In the genomic region with DNA sequence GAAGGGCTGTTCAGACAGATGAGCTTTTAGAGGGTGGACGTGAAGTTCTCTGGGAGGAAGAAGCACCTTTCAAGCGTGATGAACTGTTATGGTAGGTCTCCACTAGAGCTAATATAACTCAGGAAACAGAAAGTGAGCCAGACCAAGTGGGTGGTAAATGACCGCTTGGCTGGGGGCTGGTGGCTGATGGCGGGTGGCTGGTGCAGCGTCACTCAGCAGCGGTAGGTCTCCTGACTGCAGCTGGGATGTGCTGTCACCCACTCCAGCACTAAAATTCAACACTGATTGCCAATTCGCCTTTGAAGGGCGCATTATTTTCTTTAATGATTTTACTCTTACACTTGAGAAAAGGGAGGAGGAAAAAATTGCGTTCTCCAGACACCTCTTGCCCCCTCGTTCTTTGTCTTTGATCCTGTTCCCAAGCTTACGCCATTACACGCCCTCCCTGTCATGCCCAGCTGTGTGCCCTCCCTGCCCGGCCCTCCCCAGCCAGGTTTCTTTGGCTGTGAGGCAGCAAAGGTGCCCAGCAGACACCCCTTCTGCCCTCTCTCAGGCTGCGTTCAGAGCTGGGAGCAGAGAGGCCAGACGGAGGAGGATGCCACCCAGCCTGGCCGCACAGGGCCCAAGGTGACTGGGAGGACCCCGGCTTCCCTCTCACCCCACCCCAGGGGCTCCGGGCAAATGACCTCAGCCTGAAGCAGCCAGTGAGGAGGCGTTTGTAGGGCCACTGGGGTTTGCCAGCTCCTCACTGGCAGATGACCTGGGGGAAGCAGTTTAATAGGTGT, we compare ENCODE assay signal across 2 cellular contexts.
TF ChIP-seq lines count a peak whose summit lies in the region.

No MANE protein-coding gene starts in this region.

TF ChIP-seq in A549, 52 proteins besides CTCF, POLR2A, EP300 and RAD21:
- TF ChIP-seq, protein P1, sequence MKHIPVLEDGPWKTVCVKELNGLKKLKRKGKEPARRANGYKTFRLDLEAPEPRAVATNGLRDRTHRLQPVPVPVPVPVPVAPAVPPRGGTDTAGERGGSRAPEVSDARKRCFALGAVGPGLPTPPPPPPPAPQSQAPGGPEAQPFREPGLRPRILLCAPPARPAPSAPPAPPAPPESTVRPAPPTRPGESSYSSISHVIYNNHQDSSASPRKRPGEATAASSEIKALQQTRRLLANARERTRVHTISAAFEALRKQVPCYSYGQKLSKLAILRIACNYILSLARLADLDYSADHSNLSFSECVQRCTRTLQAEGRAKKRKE (CRISPR knock-in tag; IDR thresholded peaks at IDR 0.05; ENCODE audit: low read depth): no peak
- TF ChIP-seq SREBF2 (IDR thresholded peaks at IDR 0.05) (no peak), RNF2 (IDR thresholded peaks at IDR 0.05; ENCODE audit: borderline replicate concordance, low read depth) (no peak), JUN (IDR thresholded peaks at IDR 0.05) (no peak), SMC3 (IDR thresholded peaks at IDR 0.05) (no peak), HOXA7 (CRISPR knock-in tag; IDR thresholded peaks at IDR 0.05) (no peak), EHMT2 (IDR thresholded peaks at IDR 0.05; ENCODE audit: low read depth) (no peak), CHD4 (IDR thresholded peaks at IDR 0.05; ENCODE audit: borderline replicate concordance) (no peak)
TF ChIP-seq in A549: peak in this region for 0.

TF ChIP-seq in K562, 482 proteins besides CTCF, POLR2A, EP300 and RAD21:
- TF ChIP-seq SRSF7 (optimal IDR thresholded peaks at IDR 0.05; ENCODE audit: low read depth, low read length) (no peak), ZNF232 (CRISPR knock-in tag; IDR thresholded peaks at IDR 0.05) (no peak), ZNF584 (CRISPR knock-in tag; IDR thresholded peaks at IDR 0.05; ENCODE audit: low read depth) (no peak), JUND (IDR thresholded peaks at IDR 0.05; ENCODE audit: borderline replicate concordance, low read depth, low read length) (no peak), JUND (tag; IDR thresholded peaks at IDR 0.05; ENCODE audit: borderline replicate concordance, low read depth, low read length) (no peak), SREBF2 (CRISPR knock-in tag; IDR thresholded peaks at IDR 0.05) (no peak), GTF2F1 (IDR thresholded peaks at IDR 0.05; ENCODE audit: low read depth, low read length) (no peak)
- TF ChIP-seq, protein P2, sequence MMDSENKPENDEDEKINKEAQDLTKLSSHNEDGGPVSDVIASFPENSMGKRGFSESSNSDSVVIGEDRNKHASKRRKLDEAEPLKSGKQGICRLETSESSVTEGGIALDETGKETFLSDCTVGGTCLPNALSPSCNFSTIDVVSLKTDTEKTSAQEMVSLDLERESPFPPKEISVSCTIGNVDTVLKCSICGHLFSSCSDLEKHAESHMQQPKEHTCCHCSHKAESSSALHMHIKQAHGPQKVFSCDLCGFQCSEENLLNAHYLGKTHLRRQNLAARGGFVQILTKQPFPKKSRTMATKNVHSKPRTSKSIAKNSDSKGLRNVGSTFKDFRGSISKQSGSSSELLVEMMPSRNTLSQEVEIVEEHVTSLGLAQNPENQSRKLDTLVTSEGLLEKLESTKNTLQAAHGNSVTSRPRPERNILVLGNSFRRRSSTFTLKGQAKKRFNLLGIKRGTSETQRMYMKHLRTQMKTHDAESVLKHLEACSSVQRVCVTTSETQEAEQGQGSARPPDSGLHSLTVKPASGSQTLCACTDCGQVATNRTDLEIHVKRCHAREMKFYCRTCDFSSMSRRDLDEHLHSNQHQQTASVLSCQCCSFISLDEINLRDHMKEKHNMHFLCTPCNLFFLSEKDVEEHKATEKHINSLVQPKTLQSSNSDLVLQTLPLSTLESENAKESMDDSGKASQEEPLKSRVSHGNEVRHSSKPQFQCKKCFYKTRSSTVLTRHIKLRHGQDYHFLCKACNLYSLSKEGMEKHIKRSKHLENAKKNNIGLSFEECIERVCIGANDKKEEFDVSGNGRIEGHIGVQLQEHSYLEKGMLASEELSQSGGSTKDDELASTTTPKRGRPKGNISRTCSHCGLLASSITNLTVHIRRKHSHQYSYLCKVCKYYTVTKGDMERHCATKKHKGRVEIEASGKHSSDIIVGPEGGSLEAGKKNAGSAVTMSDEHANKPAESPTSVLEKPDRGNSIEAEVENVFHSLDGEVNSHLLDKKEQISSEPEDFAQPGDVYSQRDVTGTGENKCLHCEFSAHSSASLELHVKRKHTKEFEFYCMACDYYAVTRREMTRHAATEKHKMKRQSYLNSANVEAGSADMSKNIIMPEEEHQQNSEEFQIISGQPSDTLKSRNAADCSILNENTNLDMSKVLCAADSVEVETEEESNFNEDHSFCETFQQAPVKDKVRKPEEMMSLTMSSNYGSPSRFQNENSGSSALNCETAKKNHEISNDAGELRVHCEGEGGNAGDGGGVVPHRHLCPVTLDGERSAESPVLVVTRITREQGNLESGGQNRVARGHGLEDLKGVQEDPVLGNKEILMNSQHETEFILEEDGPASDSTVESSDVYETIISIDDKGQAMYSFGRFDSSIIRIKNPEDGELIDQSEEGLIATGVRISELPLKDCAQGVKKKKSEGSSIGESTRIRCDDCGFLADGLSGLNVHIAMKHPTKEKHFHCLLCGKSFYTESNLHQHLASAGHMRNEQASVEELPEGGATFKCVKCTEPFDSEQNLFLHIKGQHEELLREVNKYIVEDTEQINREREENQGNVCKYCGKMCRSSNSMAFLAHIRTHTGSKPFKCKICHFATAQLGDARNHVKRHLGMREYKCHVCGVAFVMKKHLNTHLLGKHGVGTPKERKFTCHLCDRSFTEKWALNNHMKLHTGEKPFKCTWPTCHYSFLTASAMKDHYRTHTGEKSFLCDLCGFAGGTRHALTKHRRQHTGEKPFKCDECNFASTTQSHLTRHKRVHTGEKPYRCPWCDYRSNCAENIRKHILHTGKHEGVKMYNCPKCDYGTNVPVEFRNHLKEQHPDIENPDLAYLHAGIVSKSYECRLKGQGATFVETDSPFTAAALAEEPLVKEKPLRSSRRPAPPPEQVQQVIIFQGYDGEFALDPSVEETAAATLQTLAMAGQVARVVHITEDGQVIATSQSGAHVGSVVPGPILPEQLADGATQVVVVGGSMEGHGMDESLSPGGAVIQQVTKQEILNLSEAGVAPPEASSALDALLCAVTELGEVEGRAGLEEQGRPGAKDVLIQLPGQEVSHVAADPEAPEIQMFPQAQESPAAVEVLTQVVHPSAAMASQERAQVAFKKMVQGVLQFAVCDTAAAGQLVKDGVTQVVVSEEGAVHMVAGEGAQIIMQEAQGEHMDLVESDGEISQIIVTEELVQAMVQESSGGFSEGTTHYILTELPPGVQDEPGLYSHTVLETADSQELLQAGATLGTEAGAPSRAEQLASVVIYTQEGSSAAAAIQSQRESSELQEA (IDR thresholded peaks at IDR 0.05; ENCODE audit: low read depth): no peak
